ENCODE assay signal across 1 cellular context in the genomic region with DNA sequence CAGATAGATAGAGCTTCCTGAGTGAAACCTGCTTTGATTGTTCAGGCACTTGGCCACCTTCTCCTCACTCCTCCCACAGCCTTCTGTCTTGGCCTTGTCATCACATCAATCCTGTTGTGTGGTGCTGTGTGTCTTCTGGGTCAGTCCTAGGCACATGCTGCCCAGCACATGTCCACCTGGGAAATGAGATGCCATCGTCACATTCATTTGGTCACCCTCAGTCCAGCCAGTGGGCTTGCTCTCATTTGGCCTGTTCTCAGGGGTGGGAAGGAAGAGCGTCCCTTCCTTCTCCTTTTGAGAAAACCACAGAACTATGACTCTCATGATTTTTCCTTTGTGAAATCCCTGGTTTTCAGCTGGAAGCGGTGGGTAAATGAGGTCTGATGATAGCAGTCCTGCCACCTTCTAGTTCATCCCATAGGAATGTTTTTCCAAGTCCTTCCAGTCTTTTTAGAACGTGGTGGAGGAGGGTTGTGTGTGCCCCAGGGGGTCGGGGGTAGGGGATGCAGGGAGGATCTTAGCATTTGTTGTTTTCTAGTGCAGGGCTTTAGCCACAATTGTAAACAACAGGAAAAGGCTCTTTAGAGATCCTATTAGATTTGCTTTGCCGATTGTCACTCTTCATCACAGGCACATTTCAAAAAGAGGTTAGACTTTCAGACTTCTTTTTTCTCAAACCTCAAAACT.
TF ChIP-seq lines count a peak whose summit lies in the region.

No MANE protein-coding gene starts in this region.

TF ChIP-seq in SK-N-SH, 30 proteins besides CTCF, POLR2A, EP300 and RAD21:
- no peak for TF ChIP-seq MEF2A (IDR thresholded peaks at IDR 0.05; ENCODE audit: borderline replicate concordance, low read depth)
- TF ChIP-seq, protein P1, sequence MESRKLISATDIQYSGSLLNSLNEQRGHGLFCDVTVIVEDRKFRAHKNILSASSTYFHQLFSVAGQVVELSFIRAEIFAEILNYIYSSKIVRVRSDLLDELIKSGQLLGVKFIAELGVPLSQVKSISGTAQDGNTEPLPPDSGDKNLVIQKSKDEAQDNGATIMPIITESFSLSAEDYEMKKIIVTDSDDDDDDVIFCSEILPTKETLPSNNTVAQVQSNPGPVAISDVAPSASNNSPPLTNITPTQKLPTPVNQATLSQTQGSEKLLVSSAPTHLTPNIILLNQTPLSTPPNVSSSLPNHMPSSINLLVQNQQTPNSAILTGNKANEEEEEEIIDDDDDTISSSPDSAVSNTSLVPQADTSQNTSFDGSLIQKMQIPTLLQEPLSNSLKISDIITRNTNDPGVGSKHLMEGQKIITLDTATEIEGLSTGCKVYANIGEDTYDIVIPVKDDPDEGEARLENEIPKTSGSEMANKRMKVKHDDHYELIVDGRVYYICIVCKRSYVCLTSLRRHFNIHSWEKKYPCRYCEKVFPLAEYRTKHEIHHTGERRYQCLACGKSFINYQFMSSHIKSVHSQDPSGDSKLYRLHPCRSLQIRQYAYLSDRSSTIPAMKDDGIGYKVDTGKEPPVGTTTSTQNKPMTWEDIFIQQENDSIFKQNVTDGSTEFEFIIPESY (IDR thresholded peaks at IDR 0.05; ENCODE audit: borderline replicate concordance, low read depth): no peak
